In genomic region chr17:60597297-60597696, GRCh38 we compare ENCODE assay signal across 1 cellular context.
A peak's percentile ranks its signal among the peaks of the same experiment; 100 is the strongest.
TF ChIP-seq lines count a peak whose summit lies in the region.

No MANE protein-coding gene starts in this region.

TF ChIP-seq in HepG2, 621 proteins besides CTCF, POLR2A, EP300 and RAD21:
- no peak for TF ChIP-seq MBD4 (IDR thresholded peaks at IDR 0.05; ENCODE audit: borderline replicate concordance, low read length)
- TF ChIP-seq ZNF251 (CRISPR knock-in tag; IDR thresholded peaks at IDR 0.05), result no peak
- TF ChIP-seq ZNF577 (CRISPR knock-in tag; IDR thresholded peaks at IDR 0.05; ENCODE audit: borderline replicate concordance, low read depth), result no peak
- TF ChIP-seq ZBTB38 (CRISPR knock-in tag; IDR thresholded peaks at IDR 0.05), result 0 out of 2 replicates have a peak, but pooled peaks have one; percentile 31
- TF ChIP-seq NBN (conservative IDR thresholded peaks at IDR 0.05), result no peak
